In the genomic region with DNA sequence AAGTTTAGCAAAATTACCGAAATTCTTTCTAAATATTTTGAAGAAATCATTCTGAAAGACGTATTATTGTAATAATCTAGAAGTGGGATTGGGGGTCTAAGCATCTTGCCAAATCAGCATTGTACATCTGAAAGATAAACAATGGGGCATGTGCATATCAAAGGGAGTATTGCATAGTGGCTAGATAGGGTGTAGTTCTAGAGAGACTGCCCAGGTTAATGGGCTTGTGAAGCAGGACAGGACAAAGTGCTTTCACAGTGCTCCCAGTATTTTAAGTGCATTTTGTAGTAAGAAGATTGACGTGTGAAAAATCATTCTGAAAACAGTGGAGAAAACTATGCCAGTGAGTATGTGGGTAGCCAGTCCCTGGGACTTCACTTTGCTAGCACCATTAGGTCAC, we compare ENCODE assay signal across 27 cellular contexts.
"Had no signal": no experiment of that assay in that cellular context is flagged by ENCODE, and none has a peak within 500 bp of the region (broad histone marks: within the 10 kb centered on the region; RNA-seq: fewer than 3 reads in every experiment).

No MANE protein-coding gene starts in this region.

- H3K27me3 Mint-ChIP-seq: activated CD4-positive, alpha-beta memory T cell treated with anti-CD3 and anti-CD28 coated beads for 36 hours; activated CD4-positive, alpha-beta T cell treated with anti-CD3 and anti-CD28 coated beads, Interleukin-2, amount 10 ng/mL, durations not matched to agents 24 days and 14 days; activated naive CD4-positive, alpha-beta T cell treated with anti-CD3 and anti-CD28 coated beads, Interleukin-2, amount 50 U/mL, for 24 hours; activated naive CD8-positive, alpha-beta T cell treated with anti-CD3 and anti-CD28 coated beads, Interleukin-2, amount 50 U/mL, for 24 hours; activated T-cell treated with anti-CD3 and anti-CD28 coated beads, Interleukin-2, amount 50 U/mL, for 24 hours; activated T-helper 17 cell treated with anti-CD3 and anti-CD28 coated beads, Interleukin-2, amount 50 U/mL, for 72 hours; central memory CD8-positive, alpha-beta T cell; dendritic cell treated with granulocyte-macrophage colony-stimulating factor and Interleukin-4, amounts not matched to agents 40 ng/mL and 50 ng/mL, for 4 days; natural killer cell treated with Interleukin-12 subunit alpha and Interleukin-12 subunit beta and Interleukin-15 and Interleukin-18, amount 100 ng/mL, for 72 hours had no signal

- FAIRE-seq: bronchial epithelial cell, kidney, urothelium cell line had no signal

- H3K4me3 Mint-ChIP-seq: activated CD4-positive, alpha-beta memory T cell treated with anti-CD3 and anti-CD28 coated beads for 36 hours; activated CD4-positive, alpha-beta T cell treated with anti-CD3 and anti-CD28 coated beads, Interleukin-2, amount 10 ng/mL, durations not matched to agents 24 days and 14 days; activated naive CD4-positive, alpha-beta T cell treated with anti-CD3 and anti-CD28 coated beads, Interleukin-2, amount 50 U/mL, for 24 hours; activated naive CD8-positive, alpha-beta T cell treated with anti-CD3 and anti-CD28 coated beads, Interleukin-2, amount 50 U/mL, for 24 hours; activated T-cell treated with anti-CD3 and anti-CD28 coated beads, Interleukin-2, amount 50 U/mL, for 24 hours; activated T-helper 17 cell treated with anti-CD3 and anti-CD28 coated beads, Interleukin-2, amount 50 U/mL, for 72 hours; central memory CD8-positive, alpha-beta T cell; dendritic cell treated with granulocyte-macrophage colony-stimulating factor and Interleukin-4, amounts not matched to agents 40 ng/mL and 50 ng/mL, for 4 days; endodermal cell; immature natural killer cell; natural killer cell treated with Interleukin-12 subunit alpha and Interleukin-12 subunit beta and Interleukin-15 and Interleukin-18, amount 100 ng/mL, for 72 hours had no signal

- H3K9me3 Mint-ChIP-seq: activated CD4-positive, alpha-beta memory T cell treated with anti-CD3 and anti-CD28 coated beads for 36 hours; activated CD4-positive, alpha-beta T cell treated with anti-CD3 and anti-CD28 coated beads, Interleukin-2, amount 10 ng/mL, durations not matched to agents 24 days and 14 days; activated naive CD4-positive, alpha-beta T cell treated with anti-CD3 and anti-CD28 coated beads, Interleukin-2, amount 50 U/mL, for 24 hours; activated naive CD8-positive, alpha-beta T cell treated with anti-CD3 and anti-CD28 coated beads, Interleukin-2, amount 50 U/mL, for 24 hours; activated T-cell treated with anti-CD3 and anti-CD28 coated beads, Interleukin-2, amount 50 U/mL, for 24 hours; activated T-helper 17 cell treated with anti-CD3 and anti-CD28 coated beads, Interleukin-2, amount 50 U/mL, for 72 hours; central memory CD8-positive, alpha-beta T cell; dendritic cell treated with granulocyte-macrophage colony-stimulating factor and Interleukin-4, amounts not matched to agents 40 ng/mL and 50 ng/mL, for 4 days; endodermal cell; immature natural killer cell; natural killer cell treated with Interleukin-12 subunit alpha and Interleukin-12 subunit beta and Interleukin-15 and Interleukin-18, amount 100 ng/mL, for 72 hours had no signal

- ATAC-seq: activated CD4-positive, CD25-positive, alpha-beta regulatory T cell treated with anti-CD3 and anti-CD28 coated beads, Interleukin-2, amount 50 U/mL, for 24 hours; activated naive CD8-positive, alpha-beta T cell treated with anti-CD3 and anti-CD28 coated beads, Interleukin-2, amount 50 U/mL, for 24 hours; activated T-helper 17 cell treated with anti-CD3 and anti-CD28 coated beads, Interleukin-2, amount 50 U/mL, for 72 hours; esophagus mucosa; heart left ventricle; lower lobe of right lung; mucosa of descending colon; natural killer cell treated with Interleukin-12 subunit alpha and Interleukin-12 subunit beta and Interleukin-15 and Interleukin-18, amount 100 ng/mL, for 72 hours; right cardiac atrium had no signal

- DNase-seq: activated CD4-positive, alpha-beta memory T cell treated with anti-CD3 and anti-CD28 coated beads for 36 hours; activated CD4-positive, alpha-beta T cell treated with anti-CD3 and anti-CD28 coated beads, Interleukin-2, amount 10 ng/mL, durations not matched to agents 24 days and 14 days; activated CD8-positive, alpha-beta memory T cell treated with anti-CD3 and anti-CD28 coated beads, Interleukin-2, amount 50 U/mL, for 4 hours; activated gamma-delta T cell treated with Interleukin-2 at 50 U/mL for 16 hours; activated naive CD8-positive, alpha-beta T cell treated with anti-CD3 and anti-CD28 coated beads, Interleukin-2, amount 50 U/mL, for 24 hours; activated T-cell treated with anti-CD3 and anti-CD28 coated beads, Interleukin-2, amount 50 U/mL, for 24 hours; endodermal cell; foreskin fibroblast; heart left ventricle; hypothalamus; immature natural killer cell; kidney; lower lobe of right lung; mucosa of descending colon; right cardiac atrium; stimulated activated CD4-positive, alpha-beta T cell treated with anti-CD3 and anti-CD28 coated beads, Interleukin-2, amount 100 ng/mL, for 48 hours; stimulated activated naive CD4-positive, alpha-beta T cell treated with Interleukin-2 at 50 U/mL for 16 hours; transverse colon had no signal

- H3K27ac Mint-ChIP-seq: activated CD4-positive, alpha-beta memory T cell treated with anti-CD3 and anti-CD28 coated beads for 36 hours; activated CD4-positive, alpha-beta T cell treated with anti-CD3 and anti-CD28 coated beads, Interleukin-2, amount 10 ng/mL, durations not matched to agents 24 days and 14 days; activated naive CD4-positive, alpha-beta T cell treated with anti-CD3 and anti-CD28 coated beads, Interleukin-2, amount 50 U/mL, for 24 hours; activated naive CD8-positive, alpha-beta T cell treated with anti-CD3 and anti-CD28 coated beads, Interleukin-2, amount 50 U/mL, for 24 hours; activated T-cell treated with anti-CD3 and anti-CD28 coated beads, Interleukin-2, amount 50 U/mL, for 24 hours; activated T-helper 17 cell treated with anti-CD3 and anti-CD28 coated beads, Interleukin-2, amount 50 U/mL, for 72 hours; dendritic cell treated with granulocyte-macrophage colony-stimulating factor and Interleukin-4, amounts not matched to agents 40 ng/mL and 50 ng/mL, for 4 days; endodermal cell; immature natural killer cell; natural killer cell treated with Interleukin-12 subunit alpha and Interleukin-12 subunit beta and Interleukin-15 and Interleukin-18, amount 100 ng/mL, for 72 hours had no signal
